26 cellular contexts compared by ENCODE assay signal in the genomic region with DNA sequence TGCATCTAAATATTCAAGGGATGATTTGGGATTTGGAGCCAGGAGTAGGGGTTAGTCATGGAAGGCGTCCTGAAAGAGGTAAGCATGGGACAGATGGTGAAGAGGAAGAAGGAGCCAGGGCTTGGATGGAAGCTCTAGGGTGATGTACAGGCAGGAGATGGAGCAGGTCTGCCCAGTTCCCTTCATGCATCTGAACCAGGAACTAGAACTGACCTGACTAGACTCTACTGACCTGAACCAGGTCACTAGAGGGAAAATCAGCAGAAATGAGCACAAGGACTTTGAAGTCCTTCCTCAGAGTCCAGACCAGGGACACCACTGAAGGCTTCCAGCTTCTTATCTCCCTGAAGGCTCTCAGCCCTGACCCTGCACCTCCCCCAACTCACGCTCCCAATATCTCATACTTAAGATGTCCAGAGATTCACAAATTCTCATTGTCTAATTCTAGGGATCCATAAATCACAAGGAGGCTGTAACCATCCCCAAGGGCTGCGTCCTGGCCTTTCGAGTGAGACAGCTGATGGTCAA. TPM values are rescaled to one million over a fixed set of nuclear protein-coding genes. Genes with fewer than 3 reads are reported as not detected.
A peak's percentile ranks its signal among the peaks of the same experiment; 100 is the strongest.
DNase-seq lines count a peak whose midpoint lies in the region; ATAC-seq and TF ChIP-seq lines count a peak whose summit lies in the region.
"Had no signal": no experiment of that assay in that cellular context is flagged by ENCODE, and none has a peak within 500 bp of the region (broad histone marks: within the 10 kb centered on the region; RNA-seq: fewer than 3 reads in every experiment).

No MANE protein-coding gene starts in this region.

- H2AFZ ChIP-seq in parathyroid adenoma (peak overlapping the region; percentile 44), SK-N-SH (ENCODE audit: low read depth) (no peak overlapping the region)
- H2AFZ ChIP-seq: GM23248 had no signal

- H3K4me3 Mint-ChIP-seq in dendritic cell treated with granulocyte-macrophage colony-stimulating factor and Interleukin-4, amounts not matched to agents 40 ng/mL and 50 ng/mL, for 4 days, result no peak overlapping the region
- H3K4me3 Mint-ChIP-seq: CD14-positive monocyte; CD4-positive, alpha-beta T cell; CD8-positive, alpha-beta memory T cell had no signal

- no peak for TF ChIP-seq EP300 in SK-N-SH (IDR thresholded peaks at IDR 0.05; ENCODE audit: borderline replicate concordance in 1 of 2, low read depth in 1 of 2, low read length in 1 of 2)

- no peak overlapping the region for H3K4me3 ChIP-seq in mesendoderm (ENCODE audit: low read length)
- H3K4me3 ChIP-seq in parathyroid adenoma (ENCODE audit: low read depth, low read length), result no peak overlapping the region
- no peak overlapping the region for H3K4me3 ChIP-seq in heart right ventricle
- no peak overlapping the region for H3K4me3 ChIP-seq in MG63
- H3K4me3 ChIP-seq in SK-N-SH (ENCODE audit: low read depth in 2 of 2, low read length in 1 of 2), result no peak overlapping the region
- H3K4me3 ChIP-seq: A549; BLaER1 treated with 17β-estradiol and CSF1 and Interleukin-3, amounts not matched to agents 10 nM and 100 nM; GM12878; GM23248 had no signal

- no CpG with 5 or more reads among the region's 4 CpGs for WGBS in mesendoderm (ENCODE audit: extremely low coverage, insufficient coverage, low lambda C conversion rate)
- 86 to 90% methylated on average over 4 of the region's 4 CpGs for WGBS in heart right ventricle, 2 donors
- 40% methylated on average over 4 of the region's 4 CpGs for WGBS in SK-N-SH (ENCODE audit: low lambda C conversion rate)

- H2BK120ac ChIP-seq in mesendoderm (ENCODE audit: low read depth, low read length), result no peak overlapping the region

- H3K4me2 ChIP-seq in mesendoderm (ENCODE audit: low read length) (no peak overlapping the region), parathyroid adenoma (ENCODE audit: low read length) (no peak overlapping the region), SK-N-SH (no peak overlapping the region)
- H3K4me2 ChIP-seq: A549 had no signal

- no peak for TF ChIP-seq CTCF in parathyroid adenoma (IDR thresholded peaks at IDR 0.05)
- no peak for TF ChIP-seq CTCF in heart right ventricle (IDR thresholded peaks at IDR 0.05)
- TF ChIP-seq CTCF in SK-N-SH (IDR thresholded peaks at IDR 0.05), result no peak

- no peaks in the 10 kb centered on the region for H4K20me1 ChIP-seq in SK-N-SH (ENCODE audit: insufficient read depth)
- H4K20me1 ChIP-seq: BLaER1 treated with 17β-estradiol and CSF1 and Interleukin-3, amounts not matched to agents 10 nM and 100 nM had no signal

- H3K27me3 Mint-ChIP-seq in dendritic cell treated with granulocyte-macrophage colony-stimulating factor and Interleukin-4, amounts not matched to agents 40 ng/mL and 50 ng/mL, for 4 days, result peaks cover 13% of the 10 kb centered on the region

- H3K79me1 ChIP-seq in mesendoderm (ENCODE audit: low read length), result no peaks in the 10 kb centered on the region

- H3K4ac ChIP-seq in mesendoderm (ENCODE audit: low read depth, low read length), result no peak overlapping the region

- DNase-seq in OCI-M1 (lab: John Stamatoyannopoulos, UW), result peak; percentile 31
- DNase-seq in mesendoderm, result no peak
- DNase-seq in heart right ventricle, result no peak
- no peak for DNase-seq in cortex of kidney (lab: John Stamatoyannopoulos, UW)
- no peak for DNase-seq in MG63
- DNase-seq in SK-N-SH, result no peak
- DNase-seq: 8988T; ACHN; AML-193; BE2C; CD4-positive, alpha-beta T cell; DMS 273 treated with DMSO at 0.1 percent for 48 hours; DMS79; EL; GDM1; GM23248; H7; HCEC 1CT had no signal

- TF ChIP-seq RAD21 in SK-N-SH (IDR thresholded peaks at IDR 0.05; ENCODE audit: low read length), result no peak

- POLR2A ChIA-PET in SK-N-SH (lab: Yijun Ruan, JAX), result no interaction called here

- H4K8ac ChIP-seq in mesendoderm (ENCODE audit: low read depth, low read length), result no peak overlapping the region

- H3K9me3 ChIP-seq in parathyroid adenoma (ENCODE audit: control insufficient read depth, low read length), result no peaks in the 10 kb centered on the region
- H3K9me3 ChIP-seq in heart right ventricle, result no peaks in the 10 kb centered on the region
- no peaks in the 10 kb centered on the region for H3K9me3 ChIP-seq in MG63
- no peaks in the 10 kb centered on the region for H3K9me3 ChIP-seq in SK-N-SH
- H3K9me3 ChIP-seq: A549; BE2C; BLaER1 treated with 17β-estradiol and CSF1 and Interleukin-3, amounts not matched to agents 10 nM and 100 nM had no signal

- H3K27me3 ChIP-seq in mesendoderm (ENCODE audit: insufficient read depth, low read length, poor library complexity), result no peaks in the 10 kb centered on the region
- no peaks in the 10 kb centered on the region for H3K27me3 ChIP-seq in parathyroid adenoma (ENCODE audit: control insufficient read depth, insufficient read depth, low read length)
- peaks cover 0 to 37% (median 0%) of the 10 kb centered on the region in 7 donors for H3K27me3 ChIP-seq in heart right ventricle
- peaks cover 2% of the 10 kb centered on the region; the same call in 1 of the 2 replicates for H3K27me3 ChIP-seq in MG63
- H3K27me3 ChIP-seq in SK-N-SH (ENCODE audit: insufficient read depth), result no peaks in the 10 kb centered on the region
- H3K27me3 ChIP-seq: BLaER1 treated with 17β-estradiol and CSF1 and Interleukin-3, amounts not matched to agents 10 nM and 100 nM had no signal

- H3F3A ChIP-seq in SK-N-SH (replicated peaks; ENCODE audit: insufficient read depth), result no peaks in the 10 kb centered on the region

- H3K9ac ChIP-seq in mesendoderm (ENCODE audit: low read length) (no peak overlapping the region), parathyroid adenoma (no peak overlapping the region), SK-N-SH (no peak overlapping the region)
- H3K9ac ChIP-seq: BLaER1 treated with 17β-estradiol and CSF1 and Interleukin-3, amounts not matched to agents 10 nM and 100 nM; GM23248 had no signal

- intact Hi-C loops in dendritic cell treated with granulocyte-macrophage colony-stimulating factor and Interleukin-4, amounts not matched to agents 40 ng/mL and 50 ng/mL, for 4 days (cut with micrococcal nuclease), result no loop called here
- intact Hi-C loops in heart right ventricle (cut with DNase I), result loop anchor here in 2 of 10 donors (10.0 kb wide), 2 partner anchors 86 to 106 kb away; a partner anchor contains a TSS

- CTCF ChIA-PET in SK-N-SH (lab: Yijun Ruan, JAX), result interaction anchor here (1.4 to 6.2 kb wide), 3 partner anchors 9 to 396 kb away, joined by 3 to 29 read pairs (median 9); a partner anchor contains a TSS

- no peaks in the 10 kb centered on the region for H3K36me3 ChIP-seq in mesendoderm (ENCODE audit: control insufficient read depth, insufficient read depth, low read length)
- H3K36me3 ChIP-seq in parathyroid adenoma (ENCODE audit: control insufficient read depth, insufficient read depth, low read length), result no peaks in the 10 kb centered on the region
- H3K36me3 ChIP-seq in heart right ventricle, result no peaks in the 10 kb centered on the region
- no peaks in the 10 kb centered on the region for H3K36me3 ChIP-seq in MG63
- no peaks in the 10 kb centered on the region for H3K36me3 ChIP-seq in SK-N-SH (replicated peaks in 1 of 2; ENCODE audit: control insufficient read depth in 1 of 2, insufficient read depth in 2 of 2, low read length in 1 of 2)
- H3K36me3 ChIP-seq: BE2C; BLaER1 treated with 17β-estradiol and CSF1 and Interleukin-3, amounts not matched to agents 10 nM and 100 nM had no signal

- H2BK5ac ChIP-seq in mesendoderm (ENCODE audit: low read length), result no peak overlapping the region

- H3K9me3 Mint-ChIP-seq in dendritic cell treated with granulocyte-macrophage colony-stimulating factor and Interleukin-4, amounts not matched to agents 40 ng/mL and 50 ng/mL, for 4 days, result no peaks in the 10 kb centered on the region
- H3K9me3 Mint-ChIP-seq: CD4-positive, alpha-beta T cell; CD8-positive, alpha-beta memory T cell had no signal

- H2AK5ac ChIP-seq in mesendoderm (ENCODE audit: low read length), result no peak overlapping the region

- H3K4me1 Mint-ChIP-seq in dendritic cell treated with granulocyte-macrophage colony-stimulating factor and Interleukin-4, amounts not matched to agents 40 ng/mL and 50 ng/mL, for 4 days (ENCODE audit: low read depth), result peaks cover 76% of the 10 kb centered on the region

- H3K79me2 ChIP-seq in mesendoderm (ENCODE audit: control insufficient read depth, insufficient read depth, low read length) (no peaks in the 10 kb centered on the region), parathyroid adenoma (no peaks in the 10 kb centered on the region), SK-N-SH (ENCODE audit: insufficient read depth) (no peaks in the 10 kb centered on the region)

- no peaks in the 10 kb centered on the region for H3K9me2 ChIP-seq in SK-N-SH

- no peak overlapping the region for H3K18ac ChIP-seq in mesendoderm (ENCODE audit: low read length)

- peak overlapping the region; percentile 91 for H3K27ac Mint-ChIP-seq in dendritic cell treated with granulocyte-macrophage colony-stimulating factor and Interleukin-4, amounts not matched to agents 40 ng/mL and 50 ng/mL, for 4 days
- H3K27ac Mint-ChIP-seq: CD4-positive, alpha-beta T cell had no signal

- H4K5ac ChIP-seq in mesendoderm (ENCODE audit: low read length), result no peak overlapping the region

- no peak overlapping the region for H3K56ac ChIP-seq in mesendoderm (ENCODE audit: low read length)

- no peak overlapping the region for H3K27ac ChIP-seq in mesendoderm (ENCODE audit: low read depth, low read length)
- H3K27ac ChIP-seq in parathyroid adenoma, result peak overlapping the region; percentile 96
- no peak overlapping the region for H3K27ac ChIP-seq in heart right ventricle
- no peak overlapping the region for H3K27ac ChIP-seq in SK-N-SH (ENCODE audit: low read depth in 2 of 2, low read length in 1 of 2)
- H3K27ac ChIP-seq: A549; BLaER1 treated with 17β-estradiol and CSF1 and Interleukin-3, amounts not matched to agents 10 nM and 100 nM; GM23248 had no signal

- H3K23ac ChIP-seq in mesendoderm (ENCODE audit: low read length), result peak overlapping the region; percentile 45

- H3K4me1 ChIP-seq in mesendoderm (ENCODE audit: control insufficient read depth, low read depth, low read length) (no peaks in the 10 kb centered on the region), parathyroid adenoma (peaks cover 21% of the 10 kb centered on the region), heart right ventricle (peaks cover 0 to 58% (median 0%) of the 10 kb centered on the region in 9 donors), SK-N-SH (ENCODE audit: control insufficient read depth in 1 of 2, insufficient read depth in 2 of 2, low read depth in 1 of 2, low read length in 1 of 2) (peaks cover 0 to 6% of the 10 kb centered on the region in 2 experiments; a peak in 1 of 4 replicates)
- H3K4me1 ChIP-seq: A549, BE2C had no signal

- no peak overlapping the region for H2BK15ac ChIP-seq in mesendoderm (replicated peaks; ENCODE audit: low read depth)

- no peak for ATAC-seq in heart right ventricle
- ATAC-seq: GM12878 had no signal

- no peaks in the 10 kb centered on the region for H3K36me3 Mint-ChIP-seq in dendritic cell treated with granulocyte-macrophage colony-stimulating factor and Interleukin-4, amounts not matched to agents 40 ng/mL and 50 ng/mL, for 4 days (ENCODE audit: low read depth)
- H3K36me3 Mint-ChIP-seq: CD14-positive monocyte had no signal

RNA-seq across cellular contexts. Expression of a gene that starts 8.3 kb away (rescaled TPM):
- not detected for polyA plus RNA-seq in mesendoderm (2013, experiment 1 of 2)
- not detected for polyA plus RNA-seq in mesendoderm (2013, experiment 2 of 2)
- total RNA-seq in heart right ventricle, result 1 to 10 TPM in 1 of 10 donors, under 1 TPM in 4, not detected in 5; 0.15 to 1.3 (median 0.57) TPM
- under 1 TPM in 1 of 2 donors, not detected in 1; 0.06 TPM for polyA plus RNA-seq in heart right ventricle
- not detected in 2 replicates for total RNA-seq in MG63 (2014; rRNA removed; shearing (Covaris generic); ENCODE audit: low replicate concordance)
- not detected in 2 replicates for polyA plus RNA-seq in SK-N-SH (2012; rRNA removed)
- 0.01 and 0.03 TPM in 2 replicates for polyA plus RNA-seq in SK-N-SH (2012; cell fraction: cytosol; rRNA removed)
- not detected in 2 replicates for polyA plus RNA-seq in SK-N-SH (2012; cell fraction: nucleus; rRNA removed)
- total RNA-seq: CD8-positive, alpha-beta memory T cell; GM12878; GM23248; H1; H7 had no signal
- polyA plus RNA-seq: A549, CD14-positive monocyte had no signal

RNA-seq across cellular contexts. Expression of a gene that starts 9.5 kb away (rescaled TPM):
- 159 TPM for polyA plus RNA-seq in mesendoderm (2013, experiment 1 of 2)
- polyA plus RNA-seq in mesendoderm (2013, experiment 2 of 2), result 159 TPM
- total RNA-seq in heart right ventricle, result 100 to 1,000 TPM in 1 of 10 donors, 10 to 100 TPM in 9; 76.5 to 113 (median 81.8) TPM
- polyA plus RNA-seq in heart right ventricle (100 to 1,000 TPM in 1 of 2 donors, 10 to 100 TPM in 1; 46.7 to 109 TPM), SK-N-SH (2012; rRNA removed) (87.6 and 104 TPM in 2 replicates)
- total RNA-seq in MG63 (2014; rRNA removed; shearing (Covaris generic); ENCODE audit: low replicate concordance), result 232 and 331 TPM in 2 replicates
- polyA plus RNA-seq in SK-N-SH (2012; cell fraction: cytosol; rRNA removed), result 57.9 and 80.3 TPM in 2 replicates
- 104 and 122 TPM in 2 replicates for polyA plus RNA-seq in SK-N-SH (2012; cell fraction: nucleus; rRNA removed)

RNA-seq across cellular contexts. Expression of a gene that starts 43.6 kb away (rescaled TPM):
- polyA plus RNA-seq in mesendoderm (2013, experiment 1 of 2), result not detected
- polyA plus RNA-seq in mesendoderm (2013, experiment 2 of 2), result not detected
- not detected for total RNA-seq in heart right ventricle
- polyA plus RNA-seq in heart right ventricle, result not detected
- not detected in 2 replicates for total RNA-seq in MG63 (2014; rRNA removed; shearing (Covaris generic); ENCODE audit: low replicate concordance)
- not detected in 2 replicates for polyA plus RNA-seq in SK-N-SH (2012; rRNA removed)
- polyA plus RNA-seq in SK-N-SH (2012; cell fraction: cytosol; rRNA removed), result not detected in 2 replicates
- not detected in 2 replicates for polyA plus RNA-seq in SK-N-SH (2012; cell fraction: nucleus; rRNA removed)
- total RNA-seq: CD4-positive, alpha-beta T cell; CD8-positive, alpha-beta memory T cell; GM12878; GM23248; H1; H7 had no signal
- polyA plus RNA-seq: A549; CD14-positive monocyte; CD8-positive, alpha-beta memory T cell; GM12878; GM23248; H1 had no signal

RNA-seq across cellular contexts. Expression of a gene that starts 43.7 kb away (rescaled TPM):
- polyA plus RNA-seq in mesendoderm (2013, experiment 1 of 2), result 111 TPM
- 101 TPM for polyA plus RNA-seq in mesendoderm (2013, experiment 2 of 2)
- 10 to 100 TPM; 33.5 to 94.3 (median 66.8) TPM for total RNA-seq in heart right ventricle
- polyA plus RNA-seq in heart right ventricle, result 10 to 100 TPM; 51.4 to 56.3 TPM
- 54.1 and 80.1 TPM in 2 replicates for total RNA-seq in MG63 (2014; rRNA removed; shearing (Covaris generic); ENCODE audit: low replicate concordance)
- polyA plus RNA-seq in SK-N-SH (2012; rRNA removed), result 27.8 and 38.5 TPM in 2 replicates
- 28.1 and 30.4 TPM in 2 replicates for polyA plus RNA-seq in SK-N-SH (2012; cell fraction: cytosol; rRNA removed)
- polyA plus RNA-seq in SK-N-SH (2012; cell fraction: nucleus; rRNA removed), result 21.0 and 22.8 TPM in 2 replicates

RNA-seq across cellular contexts. Expression of a gene that starts 44.1 kb away (rescaled TPM):
- 0.04 TPM for polyA plus RNA-seq in mesendoderm (2013, experiment 1 of 2)
- polyA plus RNA-seq in mesendoderm (2013, experiment 2 of 2), result 0.04 TPM
- 1 to 10 TPM in 2 of 10 donors, under 1 TPM in 1, not detected in 7; 0.81 to 4.2 (median 1.6) TPM for total RNA-seq in heart right ventricle
- under 1 TPM; 0.29 to 0.32 TPM for polyA plus RNA-seq in heart right ventricle
- total RNA-seq in MG63 (2014; rRNA removed; shearing (Covaris generic); ENCODE audit: low replicate concordance), result not detected in 2 replicates
- polyA plus RNA-seq in SK-N-SH (2012; rRNA removed), result not detected in 2 replicates
- 0.03 TPM in 1 of 2 replicates, not detected in the other for polyA plus RNA-seq in SK-N-SH (2012; cell fraction: cytosol; rRNA removed)
- polyA plus RNA-seq in SK-N-SH (2012; cell fraction: nucleus; rRNA removed), result not detected in 2 replicates
- total RNA-seq: CD4-positive, alpha-beta T cell; CD8-positive, alpha-beta memory T cell; GM23248; H1 had no signal
- polyA plus RNA-seq: A549; CD14-positive monocyte; CD8-positive, alpha-beta memory T cell had no signal
